Comparison of ENCODE assay signal across 7 cellular contexts in the genomic region with DNA sequence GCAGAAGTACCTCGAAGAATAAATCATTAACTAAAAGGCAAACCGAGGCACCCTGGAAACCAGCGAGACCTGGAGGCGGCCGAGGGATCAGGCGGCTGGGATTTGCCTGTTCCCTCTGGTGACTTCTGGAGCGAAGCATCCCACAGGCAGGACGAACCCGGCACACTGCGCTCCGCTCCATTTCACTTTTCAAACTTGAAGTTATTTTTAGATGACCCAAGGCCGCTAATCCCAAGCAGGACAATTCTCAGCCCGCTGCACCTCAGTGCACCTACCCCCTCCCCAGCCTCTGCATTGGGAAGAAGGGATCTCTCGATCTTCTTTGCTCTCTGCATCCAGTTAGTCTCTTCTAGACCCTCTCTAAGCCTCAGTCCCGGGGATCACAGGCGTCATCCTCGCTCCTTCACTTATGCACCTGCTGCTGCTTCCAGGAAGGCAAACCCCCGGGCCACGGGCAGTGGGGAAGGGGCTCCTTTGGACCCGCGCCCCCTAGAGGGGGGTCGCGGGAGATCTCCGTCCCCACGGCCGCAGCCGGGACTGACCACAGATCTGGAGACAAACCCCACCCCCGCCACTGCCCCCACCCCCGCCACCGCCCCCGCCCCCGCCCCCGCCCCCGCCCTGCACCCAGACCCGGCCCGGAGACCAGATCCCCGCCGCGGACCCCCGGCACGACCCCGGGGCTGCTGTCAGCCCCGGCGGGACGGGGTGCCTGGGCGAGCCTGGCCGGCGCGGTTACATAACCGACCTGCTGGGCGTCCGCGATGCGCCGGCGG. TPM values are rescaled to one million over a fixed set of nuclear protein-coding genes. Genes with fewer than 3 reads are reported as not detected.
A peak's percentile ranks its signal among the peaks of the same experiment; 100 is the strongest.
DNase-seq lines count a peak whose midpoint lies in the region; ATAC-seq and TF ChIP-seq lines count a peak whose summit lies in the region.

No MANE protein-coding gene starts in this region.

- H3K9me3 Mint-ChIP-seq in chondrocyte (ENCODE audit: low read depth): no peaks in the 10 kb centered on the region

- H3K36me3 ChIP-seq in GM06990 (ENCODE audit: control insufficient read depth, insufficient read depth, low read length): no peaks in the 10 kb centered on the region
- no peaks in the 10 kb centered on the region for H3K36me3 ChIP-seq in left lung

- DNase-seq in GM06990 (ENCODE audit: extremely low read depth, insufficient read length) (no peak), NCI-H1105 (lab: John Stamatoyannopoulos, UW) (peak; percentile 42), chondrocyte (ENCODE audit: low spot score) (no peak), left lung (peak; percentile 40 to 53), UCSD-AML1 (lab: John Stamatoyannopoulos, UW; ENCODE audit: unreplicated experiment) (no peak), NCI-H2081 treated with DMSO at 0.1 percent for 48 hours (lab: John Stamatoyannopoulos, UW) (no peak)

- no peak overlapping the region for H3K4me3 ChIP-seq in GM06990 (replicated peaks; ENCODE audit: low read depth, low read length)
- H3K4me3 ChIP-seq in left lung: peak overlapping the region; percentile 47 to 61

- peaks cover 12% of the 10 kb centered on the region for H3K27me3 Mint-ChIP-seq in chondrocyte (ENCODE audit: low read depth)

- H3K27ac ChIP-seq in left lung: no peak overlapping the region
- peak overlapping the region; percentile 59 for H3K27ac ChIP-seq in temporal lobe (ENCODE audit: low read depth, low read length)

- no peaks in the 10 kb centered on the region for H3K9me3 ChIP-seq in left lung

- H3K4me3 Mint-ChIP-seq in chondrocyte (ENCODE audit: unreplicated experiment): peak overlapping the region; percentile 76

- peaks cover under 1% of the 10 kb centered on the region for H3K36me3 Mint-ChIP-seq in chondrocyte (ENCODE audit: low read depth)

- peaks cover 0 to 16% of the 10 kb centered on the region in 2 donors for H3K4me1 ChIP-seq in left lung

- ATAC-seq in left lung: peak; percentile 24

- intact Hi-C loops in left lung (cut with DNase I): no loop called here

- TF ChIP-seq CTCF in GM06990 (IDR thresholded peaks at IDR 0.05; ENCODE audit: insufficient read depth, low read length, poor library complexity, severe bottlenecking): peak; percentile 18
- peak; percentile 77 for TF ChIP-seq CTCF in chondrocyte (IDR thresholded peaks at IDR 0.05)
- TF ChIP-seq CTCF in left lung (IDR thresholded peaks at IDR 0.05): no peak

- peaks cover 5% of the 10 kb centered on the region for H3K27me3 ChIP-seq in GM06990 (replicated peaks; ENCODE audit: control insufficient read depth, insufficient read depth, low read length)
- peaks cover 0 to 75% of the 10 kb centered on the region in 2 donors for H3K27me3 ChIP-seq in left lung

- H3K27ac Mint-ChIP-seq in chondrocyte (ENCODE audit: unreplicated experiment): no peak overlapping the region

- H3K4me1 Mint-ChIP-seq in chondrocyte (ENCODE audit: low read depth): peaks cover 26% of the 10 kb centered on the region

RNA-seq across cellular contexts. Expression of gene RCAN2, which starts 0.6 kb away (rescaled TPM):
- total RNA-seq in chondrocyte: 3.7 to 23.9 TPM (median 23.8 TPM) in 3 replicates
- 10 to 100 TPM; 28.1 to 35.8 TPM for total RNA-seq in left lung
- 10.8 TPM for total RNA-seq in temporal lobe

Comparison
In these comparisons a context has a peak if more than half of its experiments do, and no peak if none do; other contexts are left out.
1. DNase-seq: peak in NCI-H1105 (single experiment) and left lung (2 of 2); none in GM06990 (single experiment), chondrocyte (single experiment), UCSD-AML1 (single experiment) and NCI-H2081 treated with DMSO at 0.1 percent for 48 hours (single experiment).
2. CTCF ChIP-seq: peak in GM06990 (single experiment) and chondrocyte (single experiment); none in left lung (0 of 2).